Comparison of ENCODE assay signal across 10 cellular contexts in genomic region chr5:116763987-116764866, GRCh38.
A peak's percentile ranks its signal among the peaks of the same experiment; 100 is the strongest.
DNase-seq lines count a peak whose midpoint lies in the region; ATAC-seq, FAIRE-seq and TF ChIP-seq lines count a peak whose summit lies in the region.
"Had no signal": no experiment of that assay in that cellular context is flagged by ENCODE, and none has a peak within 500 bp of the region (broad histone marks: within the 10 kb centered on the region; RNA-seq: fewer than 3 reads in every experiment).

No MANE protein-coding gene starts in this region.

- no peak overlapping the region for H3K4ac ChIP-seq in H1 (replicated peaks; ENCODE audit: insufficient read length, low read depth, low read length)

- TF ChIP-seq CTCF in H1 (IDR thresholded peaks at IDR 0.05; ENCODE audit: control extremely low read depth in 1 of 3, insufficient read depth in 1 of 3, low read depth in 1 of 3, low read length in 3 of 3) (no peak), gastroesophageal sphincter (IDR thresholded peaks at IDR 0.05) (no peak)

- no peak overlapping the region for H4K5ac ChIP-seq in H1 (ENCODE audit: insufficient read length, low read depth, low read length)

- no peak overlapping the region for H3K4me2 ChIP-seq in H1 (ENCODE audit: insufficient read depth in 1 of 2, low read depth in 2 of 2, low read length in 2 of 2)

- H3K36me3 ChIP-seq in H1 (ENCODE audit: control insufficient read depth in 2 of 4, insufficient read depth in 4 of 4, low read length in 3 of 4) (no peaks in the 10 kb centered on the region), gastroesophageal sphincter (no peaks in the 10 kb centered on the region)
- H3K36me3 ChIP-seq: neutrophil had no signal

- no peak overlapping the region for H3K23ac ChIP-seq in H1 (ENCODE audit: insufficient read length)

- no peak overlapping the region for H3K27ac ChIP-seq in H1 (ENCODE audit: low read depth, low read length)
- H3K27ac ChIP-seq in gastroesophageal sphincter = no peak overlapping the region
- H3K27ac ChIP-seq: neutrophil had no signal

- FAIRE-seq in GM18507 (lab: Jason Lieb, UNC) (peak; percentile 97), H1 (lab: Jason Lieb, UNC) (no peak)

- peak overlapping the region; percentile 62 for H2BK20ac ChIP-seq in H1 (ENCODE audit: low read length)

- peak overlapping the region; percentile 79 for H3K18ac ChIP-seq in H1 (ENCODE audit: extremely low read depth, low read length)

- no peak for TF ChIP-seq RAD21 in H1 (IDR thresholded peaks at IDR 0.05 in 1 of 2, conservative IDR thresholded peaks at IDR 0.05 in 1 of 2; ENCODE audit: low read depth in 2 of 2, low read length in 2 of 2)

- no peak overlapping the region for H3K14ac ChIP-seq in H1 (ENCODE audit: insufficient read length)

- H3K56ac ChIP-seq in H1 (replicated peaks; ENCODE audit: insufficient read length, low read depth, low read length) = no peak overlapping the region

- ATAC-seq in GM21423 (IDR thresholded peaks at IDR 0.05; ENCODE audit: unreplicated experiment) (peak; percentile 75), HG03135 (IDR thresholded peaks at IDR 0.05; ENCODE audit: unreplicated experiment) (peak; percentile 57), gastroesophageal sphincter (no peak)

- H3K79me2 ChIP-seq in H1 (ENCODE audit: control insufficient read depth in 1 of 2, insufficient read depth in 2 of 2, low read length in 2 of 2) = no peaks in the 10 kb centered on the region

- H4K91ac ChIP-seq in H1 (replicated peaks; ENCODE audit: insufficient read length, low read length) = peak overlapping the region; percentile 97

- H2AK5ac ChIP-seq in H1 (ENCODE audit: low read depth, low read length) = no peak overlapping the region

- no peak overlapping the region for H3K9ac ChIP-seq in H1 (replicated peaks in 1 of 4; ENCODE audit: extremely low read depth in 1 of 4, low read depth in 3 of 4, low read length in 3 of 4)

- POLR2A ChIA-PET in H1 (lab: Charles Lee; ENCODE audit: partially characterized antibody) = interaction anchor here (1.3 kb wide), 1 partner anchor 186 kb away, joined by 3 read pairs; no protein-coding TSS in a partner anchor

- no peak overlapping the region for H2BK15ac ChIP-seq in H1 (ENCODE audit: low read length)

- H3K27me3 ChIP-seq in H1 (replicated peaks in 1 of 4; ENCODE audit: control insufficient read depth in 3 of 4, extremely low read depth in 1 of 4, insufficient read depth in 3 of 4, low read length in 3 of 4) (no peaks in the 10 kb centered on the region), gastroesophageal sphincter (no peaks in the 10 kb centered on the region)
- H3K27me3 ChIP-seq: neutrophil had no signal

- H3K9me3 ChIP-seq in H1 (ENCODE audit: insufficient read depth in 2 of 2, low read depth in 1 of 2, low read length in 1 of 2) (no peaks in the 10 kb centered on the region), gastroesophageal sphincter (no peaks in the 10 kb centered on the region)
- H3K9me3 ChIP-seq: neutrophil had no signal

- H3K4me1 ChIP-seq in H1 (replicated peaks in 1 of 4; ENCODE audit: control insufficient read depth in 3 of 4, insufficient read depth in 4 of 4, low read length in 3 of 4) = peaks cover 2 to 17% (median 5%) of the 10 kb centered on the region in 4 experiments; a peak in 6 of 7 replicates
- no peaks in the 10 kb centered on the region for H3K4me1 ChIP-seq in gastroesophageal sphincter

- no peaks in the 10 kb centered on the region for H3K23me2 ChIP-seq in H1 (ENCODE audit: low read depth, low read length)

- H3K79me1 ChIP-seq in H1 (ENCODE audit: low read depth, low read length) = no peaks in the 10 kb centered on the region

- no peak overlapping the region for H2BK120ac ChIP-seq in H1 (replicated peaks; ENCODE audit: low read depth, low read length)

- H2BK5ac ChIP-seq in H1 (ENCODE audit: low read depth, low read length) = peak overlapping the region; percentile 45; the same call in 1 of the 2 replicates

- H4K8ac ChIP-seq in H1 (ENCODE audit: extremely low read depth, insufficient read depth, low read length) = no peak overlapping the region

- no peaks in the 10 kb centered on the region for H4K20me1 ChIP-seq in H1 (replicated peaks in 1 of 2; ENCODE audit: control insufficient read depth in 1 of 2, insufficient read depth in 2 of 2, low read length in 2 of 2)

- DNase-seq in GM18507 (ENCODE audit: extremely low spot score, insufficient read length, low read depth) (peak; percentile 38), H1 (ENCODE audit: low read depth in 1 of 2, low spot score in 2 of 2) (no peak), cardiac septum (ENCODE audit: low spot score) (no peak), NCI-H2171 (lab: John Stamatoyannopoulos, UW) (no peak), NCI-H1092 (lab: John Stamatoyannopoulos, UW) (no peak)
- DNase-seq: CD4-positive, CD25-positive, alpha-beta regulatory T cell had no signal

- 86% methylated on average over 19 of the region's 19 CpGs; no CpG with 5 or more reads in 1 of the 2 experiments for WGBS in H1 (ENCODE audit: extremely low coverage in 1 of 2, insufficient coverage in 1 of 2, insufficient read length in 1 of 2, insufficient replicate concordance in 2 of 2, low coverage in 1 of 2, low lambda C conversion rate in 2 of 2, missing lambda C conversion rate in 1 of 2), 2 experiments
- WGBS in gastroesophageal sphincter (ENCODE audit: low coverage in 1 of 2), 2 donors = 97% methylated on average over 11 of the region's 19 CpGs

- intact Hi-C loops in cardiac septum (cut with DNase I) = loop anchor here (10.0 kb wide), 1 partner anchor 109 kb away; no protein-coding TSS in a partner anchor

- H2AFZ ChIP-seq in H1 (ENCODE audit: low read length) = no peak overlapping the region

- CTCF ChIA-PET in H1 (lab: Charles Lee; ENCODE audit: partially characterized antibody) = interaction anchor here (0.6 to 1.0 kb wide), 2 partner anchors 165 to 189 kb away, joined by 3 read pairs; no protein-coding TSS in a partner anchor

- TF ChIP-seq POLR2A in H1 (IDR thresholded peaks at IDR 0.05; ENCODE audit: control extremely low read depth in 1 of 2, low read depth in 2 of 2, low read length in 2 of 2) = no peak
- no peak for TF ChIP-seq POLR2A in gastroesophageal sphincter (IDR thresholded peaks at IDR 0.05)

- H2BK12ac ChIP-seq in H1 (ENCODE audit: low read depth, low read length) = peak overlapping the region; percentile 93; the same call in 1 of the 2 replicates

- H3K4me3 ChIP-seq in H1 (ENCODE audit: extremely low read depth in 1 of 4, insufficient read depth in 2 of 4, low read depth in 3 of 4, low read length in 4 of 4) = no peak overlapping the region
- H3K4me3 ChIP-seq in gastroesophageal sphincter = no peak overlapping the region

- TF ChIP-seq EP300 in H1 (IDR thresholded peaks at IDR 0.05; ENCODE audit: borderline replicate concordance in 1 of 2, low read depth in 2 of 2, low read length in 2 of 2) (no peak), gastroesophageal sphincter (IDR thresholded peaks at IDR 0.05) (no peak)

TF ChIP-seq in H1, 55 proteins besides CTCF, POLR2A, EP300 and RAD21:
- TF ChIP-seq CBX5 (IDR thresholded peaks at IDR 0.05; ENCODE audit: low read depth, low read length) = no peak
- TF ChIP-seq PHF8 (conservative IDR thresholded peaks at IDR 0.05; ENCODE audit: low read depth, low read length) = no peak
- TF ChIP-seq MAX (IDR thresholded peaks at IDR 0.05) = no peak
- TF ChIP-seq SP4 (IDR thresholded peaks at IDR 0.05; ENCODE audit: low read length) = no peak
- no peak for TF ChIP-seq CTBP2 (IDR thresholded peaks at IDR 0.05; ENCODE audit: borderline replicate concordance, insufficient read depth, insufficient read length, low read length)
- TF ChIP-seq GTF2F1 (IDR thresholded peaks at IDR 0.05; ENCODE audit: borderline replicate concordance, low read depth, low read length) = no peak
- no peak for TF ChIP-seq EGR1 (IDR thresholded peaks at IDR 0.05; ENCODE audit: borderline replicate concordance, low read depth, low read length)
- no peak for TF ChIP-seq EZH2 (IDR thresholded peaks at IDR 0.05; ENCODE audit: low read depth, low read length, severe bottlenecking)
- TF ChIP-seq, protein P1, sequence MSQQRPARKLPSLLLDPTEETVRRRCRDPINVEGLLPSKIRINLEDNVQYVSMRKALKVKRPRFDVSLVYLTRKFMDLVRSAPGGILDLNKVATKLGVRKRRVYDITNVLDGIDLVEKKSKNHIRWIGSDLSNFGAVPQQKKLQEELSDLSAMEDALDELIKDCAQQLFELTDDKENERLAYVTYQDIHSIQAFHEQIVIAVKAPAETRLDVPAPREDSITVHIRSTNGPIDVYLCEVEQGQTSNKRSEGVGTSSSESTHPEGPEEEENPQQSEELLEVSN (IDR thresholded peaks at IDR 0.05) = no peak
- TF ChIP-seq MAFK (IDR thresholded peaks at IDR 0.05; ENCODE audit: low read depth, low read length) = no peak
TF ChIP-seq in H1: peak in this region for 0.
